ENCODE assay signal across 8 cellular contexts in the genomic region with DNA sequence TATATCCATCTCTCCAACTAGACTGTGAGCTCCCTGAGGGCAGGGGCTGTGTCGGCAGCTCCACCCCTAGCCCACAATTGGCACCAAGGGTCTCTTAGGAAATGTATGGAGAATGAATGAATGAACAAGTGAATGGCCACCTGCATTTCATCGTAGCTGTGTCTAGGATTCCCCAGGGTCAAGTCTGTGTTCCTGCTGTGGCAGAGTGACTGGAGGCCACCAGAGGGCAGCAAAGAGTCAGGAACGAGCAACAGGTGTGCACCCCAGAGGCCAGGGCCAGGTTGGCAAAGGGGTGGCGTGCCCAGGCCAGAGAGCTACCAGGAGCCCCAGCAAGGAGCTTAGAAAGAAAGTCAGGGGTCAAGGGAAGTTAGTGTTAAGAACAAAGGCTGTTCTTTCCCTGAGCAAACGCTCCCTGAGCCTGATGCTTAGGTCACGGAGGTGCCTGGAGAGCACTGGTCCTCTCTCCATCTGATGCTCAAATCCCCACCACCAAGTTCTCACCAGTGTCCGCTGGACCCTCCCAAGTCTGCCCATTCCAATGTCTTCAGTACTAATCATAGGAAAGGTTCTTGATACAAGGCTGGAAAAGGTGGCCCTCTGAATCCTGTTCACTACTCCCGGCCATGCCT.
A peak's percentile ranks its signal among the peaks of the same experiment; 100 is the strongest.
DNase-seq lines count a peak whose midpoint lies in the region; ATAC-seq, FAIRE-seq and TF ChIP-seq lines count a peak whose summit lies in the region.

No MANE protein-coding gene starts in this region.

- H3K36me3 ChIP-seq in heart right ventricle, result no peaks in the 10 kb centered on the region
- no peaks in the 10 kb centered on the region for H3K36me3 ChIP-seq in sigmoid colon

- TF ChIP-seq EP300 in Ishikawa (IDR thresholded peaks at IDR 0.05; ENCODE audit: borderline replicate concordance) (no peak), sigmoid colon (IDR thresholded peaks at IDR 0.05) (no peak)

- TF ChIP-seq CTCF in AG04450 (IDR thresholded peaks at IDR 0.05; ENCODE audit: low read depth, low read length), result peak; percentile 88
- peak; percentile 62 to 92 (median 85) for TF ChIP-seq CTCF in heart right ventricle (IDR thresholded peaks at IDR 0.05)
- peak; percentile 29 to 76 (median 56) for TF ChIP-seq CTCF in sigmoid colon (IDR thresholded peaks at IDR 0.05)

- H3K4me3 ChIP-seq in AG04450 (ENCODE audit: low read depth, low read length), result no peak overlapping the region
- H3K4me3 ChIP-seq in heart right ventricle, result no peak overlapping the region
- H3K4me3 ChIP-seq in sigmoid colon, result no peak overlapping the region

- peak; percentile 94 for TF ChIP-seq RAD21 in Ishikawa (IDR thresholded peaks at IDR 0.05; ENCODE audit: low read depth)

- POLR2A ChIA-PET in AG04450 (lab: Yijun Ruan, JAX), result no interaction called here

- intact Hi-C loops in heart right ventricle (cut with DNase I), result loop anchor here in 6 of 10 donors (5.0 to 10.0 kb wide), 3 partner anchors 389 to 461 kb away; no protein-coding TSS in a partner anchor
- intact Hi-C loops in sigmoid colon (cut with DNase I), result loop anchor here (10.0 kb wide), 1 partner anchor 69 kb away; no protein-coding TSS in a partner anchor

- 48 to 49% methylated on average over 8 of the region's 8 CpGs for WGBS in heart right ventricle, 2 donors
- 50 to 55% methylated on average over 8 of the region's 8 CpGs for WGBS in sigmoid colon, 2 donors

- no peak for DNase-seq in AG04450 (ENCODE audit: low read depth, low spot score)
- DNase-seq in GM18507 (ENCODE audit: extremely low spot score, insufficient read length, low read depth), result peak; percentile 66
- peak; percentile 61 for DNase-seq in SK-N-DZ (ENCODE audit: low spot score)
- peak; percentile 76 for DNase-seq in activated naive CD4-positive, alpha-beta T cell treated with anti-CD3 and anti-CD28 coated beads, Interleukin-2, amount 50 U/mL, for 16 hours
- DNase-seq in heart right ventricle, result peak; percentile 45 to 56
- DNase-seq in sigmoid colon, result peak; percentile 67

- H3K9me3 ChIP-seq in AG04450 (ENCODE audit: control insufficient read depth, insufficient read depth, low read length) (no peaks in the 10 kb centered on the region), heart right ventricle (no peaks in the 10 kb centered on the region), sigmoid colon (no peaks in the 10 kb centered on the region)

- CTCF ChIA-PET in AG04450 (lab: Charles Lee), result interaction anchor here (0.5 to 3.7 kb wide), 33 partner anchors 9 to 1380 kb away, joined by 3 to 26 read pairs (median 4); no protein-coding TSS in a partner anchor

- TF ChIP-seq POLR2A in sigmoid colon (IDR thresholded peaks at IDR 0.05), result no peak

- ATAC-seq in heart right ventricle (peak in 7 of 8 donors; percentile 66 to 81 (median 76)), GM18520 (IDR thresholded peaks at IDR 0.05; ENCODE audit: unreplicated experiment) (no peak)

- H3K27me3 ChIP-seq in AG04450 (ENCODE audit: control insufficient read depth, insufficient read depth, low read length) (peaks cover 21% of the 10 kb centered on the region), heart right ventricle (peaks cover 4 to 48% (median 21%) of the 10 kb centered on the region in 7 donors), sigmoid colon (no peaks in the 10 kb centered on the region)

- H3K27ac ChIP-seq in AG04450 (ENCODE audit: low read depth, low read length) (no peak overlapping the region), heart right ventricle (no peak overlapping the region), sigmoid colon (no peak overlapping the region)

- H3K4me1 ChIP-seq in heart right ventricle, result no peaks in the 10 kb centered on the region
- H3K4me1 ChIP-seq in sigmoid colon, result no peaks in the 10 kb centered on the region

- FAIRE-seq in GM18507 (lab: Jason Lieb, UNC), result peak; percentile 85

TF ChIP-seq in Ishikawa, 13 proteins besides CTCF, POLR2A, EP300 and RAD21:
- TF ChIP-seq NFIC (IDR thresholded peaks at IDR 0.05), result no peak
- TF ChIP-seq, protein P1, sequence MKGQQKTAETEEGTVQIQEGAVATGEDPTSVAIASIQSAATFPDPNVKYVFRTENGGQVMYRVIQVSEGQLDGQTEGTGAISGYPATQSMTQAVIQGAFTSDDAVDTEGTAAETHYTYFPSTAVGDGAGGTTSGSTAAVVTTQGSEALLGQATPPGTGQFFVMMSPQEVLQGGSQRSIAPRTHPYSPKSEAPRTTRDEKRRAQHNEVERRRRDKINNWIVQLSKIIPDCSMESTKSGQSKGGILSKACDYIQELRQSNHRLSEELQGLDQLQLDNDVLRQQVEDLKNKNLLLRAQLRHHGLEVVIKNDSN (IDR thresholded peaks at IDR 0.05), result no peak
- no peak for TF ChIP-seq TAF1 (IDR thresholded peaks at IDR 0.05; ENCODE audit: low read depth)
- TF ChIP-seq, protein P2, sequence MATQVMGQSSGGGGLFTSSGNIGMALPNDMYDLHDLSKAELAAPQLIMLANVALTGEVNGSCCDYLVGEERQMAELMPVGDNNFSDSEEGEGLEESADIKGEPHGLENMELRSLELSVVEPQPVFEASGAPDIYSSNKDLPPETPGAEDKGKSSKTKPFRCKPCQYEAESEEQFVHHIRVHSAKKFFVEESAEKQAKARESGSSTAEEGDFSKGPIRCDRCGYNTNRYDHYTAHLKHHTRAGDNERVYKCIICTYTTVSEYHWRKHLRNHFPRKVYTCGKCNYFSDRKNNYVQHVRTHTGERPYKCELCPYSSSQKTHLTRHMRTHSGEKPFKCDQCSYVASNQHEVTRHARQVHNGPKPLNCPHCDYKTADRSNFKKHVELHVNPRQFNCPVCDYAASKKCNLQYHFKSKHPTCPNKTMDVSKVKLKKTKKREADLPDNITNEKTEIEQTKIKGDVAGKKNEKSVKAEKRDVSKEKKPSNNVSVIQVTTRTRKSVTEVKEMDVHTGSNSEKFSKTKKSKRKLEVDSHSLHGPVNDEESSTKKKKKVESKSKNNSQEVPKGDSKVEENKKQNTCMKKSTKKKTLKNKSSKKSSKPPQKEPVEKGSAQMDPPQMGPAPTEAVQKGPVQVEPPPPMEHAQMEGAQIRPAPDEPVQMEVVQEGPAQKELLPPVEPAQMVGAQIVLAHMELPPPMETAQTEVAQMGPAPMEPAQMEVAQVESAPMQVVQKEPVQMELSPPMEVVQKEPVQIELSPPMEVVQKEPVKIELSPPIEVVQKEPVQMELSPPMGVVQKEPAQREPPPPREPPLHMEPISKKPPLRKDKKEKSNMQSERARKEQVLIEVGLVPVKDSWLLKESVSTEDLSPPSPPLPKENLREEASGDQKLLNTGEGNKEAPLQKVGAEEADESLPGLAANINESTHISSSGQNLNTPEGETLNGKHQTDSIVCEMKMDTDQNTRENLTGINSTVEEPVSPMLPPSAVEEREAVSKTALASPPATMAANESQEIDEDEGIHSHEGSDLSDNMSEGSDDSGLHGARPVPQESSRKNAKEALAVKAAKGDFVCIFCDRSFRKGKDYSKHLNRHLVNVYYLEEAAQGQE (IDR thresholded peaks at IDR 0.05; ENCODE audit: low read depth), result no peak
- TF ChIP-seq TEAD4 (IDR thresholded peaks at IDR 0.05), result no peak
- no peak for TF ChIP-seq TCF12 (IDR thresholded peaks at IDR 0.05; ENCODE audit: low read depth)
- TF ChIP-seq ZBTB7A (IDR thresholded peaks at IDR 0.05; ENCODE audit: low read depth), result no peak
- no peak for TF ChIP-seq CEBPB (IDR thresholded peaks at IDR 0.05)
- no peak for TF ChIP-seq FOXM1 (IDR thresholded peaks at IDR 0.05; ENCODE audit: borderline replicate concordance, low read depth)
- TF ChIP-seq, protein P3, sequence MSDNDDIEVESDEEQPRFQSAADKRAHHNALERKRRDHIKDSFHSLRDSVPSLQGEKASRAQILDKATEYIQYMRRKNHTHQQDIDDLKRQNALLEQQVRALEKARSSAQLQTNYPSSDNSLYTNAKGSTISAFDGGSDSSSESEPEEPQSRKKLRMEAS (IDR thresholded peaks at IDR 0.05), result no peak
- TF ChIP-seq EGR1 (IDR thresholded peaks at IDR 0.05), result no peak
- no peak for TF ChIP-seq CREB1 (IDR thresholded peaks at IDR 0.05; ENCODE audit: low read depth)
- no peak for TF ChIP-seq YY1 (IDR thresholded peaks at IDR 0.05; ENCODE audit: low read depth)
